ENCODE assay signal across 9 cellular contexts in the genomic region with DNA sequence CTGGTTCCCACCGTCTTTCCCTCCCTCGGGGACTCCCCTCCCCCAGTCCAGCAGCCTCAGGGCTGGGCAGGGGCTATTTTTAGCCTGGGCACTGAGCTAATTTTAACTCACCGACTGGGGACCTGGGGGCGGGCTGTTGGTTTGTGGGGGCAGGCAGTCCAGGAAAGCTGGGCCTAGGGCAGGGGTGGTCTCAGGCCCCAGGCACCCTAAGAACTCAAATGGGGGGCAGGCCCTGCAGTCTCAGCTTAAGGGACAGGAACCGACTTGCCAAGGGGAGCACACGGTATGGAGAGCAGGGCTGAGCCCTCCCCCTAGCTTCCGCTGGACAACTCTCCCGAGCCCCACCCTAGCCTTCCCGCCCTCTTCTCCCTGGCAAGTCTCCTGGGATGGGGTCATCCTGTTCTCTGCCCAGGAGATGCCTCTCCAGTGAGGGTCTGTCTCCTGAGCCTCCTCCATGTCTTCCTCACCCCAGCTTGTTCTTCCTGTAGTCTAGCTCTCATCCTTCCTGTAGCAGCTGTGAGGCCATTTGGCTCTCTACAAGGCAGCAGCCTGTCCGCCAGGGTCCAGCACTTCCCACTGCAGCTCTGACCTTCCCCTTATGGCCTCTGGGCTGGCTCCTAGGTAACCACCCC. TPM values are rescaled to one million over a fixed set of nuclear protein-coding genes. Genes with fewer than 3 reads are reported as not detected.
DNase-seq lines count a peak whose midpoint lies in the region; ATAC-seq and TF ChIP-seq lines count a peak whose summit lies in the region.
"Had no signal": no experiment of that assay in that cellular context is flagged by ENCODE, and none has a peak within 500 bp of the region (broad histone marks: within the 10 kb centered on the region; RNA-seq: fewer than 3 reads in every experiment).

No MANE protein-coding gene starts in this region.

- H3K27me3 Mint-ChIP-seq in activated CD8-positive, alpha-beta T cell treated with anti-CD3 and anti-CD28 coated beads for 36 hours, result no peaks in the 10 kb centered on the region

- DNase-seq in NCI-H510A treated with DMSO at 0.1 percent for 48 hours (lab: John Stamatoyannopoulos, UW) (peak; percentile 36), NCI-H510A (lab: John Stamatoyannopoulos, UW) (no peak), kidney tubule cell (ENCODE audit: low spot score) (no peak), DMS79 (lab: John Stamatoyannopoulos, UW) (no peak), mesenteric fat pad (ENCODE audit: low spot score) (no peak)
- DNase-seq in activated CD8-positive, alpha-beta T cell treated with anti-CD3 and anti-CD28 coated beads for 36 hours, result no peak

- no peak for ATAC-seq in activated CD8-positive, alpha-beta T cell treated with anti-CD3 and anti-CD28 coated beads for 36 hours

- H3K4me3 ChIP-seq in iPS-18a (ENCODE audit: low read length), result peak overlapping the region; percentile 36
- peak overlapping the region; percentile 50 to 68 for H3K4me3 ChIP-seq in stomach smooth muscle (ENCODE audit: low read length in 2 of 2)

- no peak for TF ChIP-seq CTCF in activated CD8-positive, alpha-beta T cell treated with anti-CD3 and anti-CD28 coated beads for 36 hours (IDR thresholded peaks at IDR 0.05)

- H3K27ac Mint-ChIP-seq in activated CD8-positive, alpha-beta T cell treated with anti-CD3 and anti-CD28 coated beads for 36 hours, result peak overlapping the region; percentile 86

- H3K4me1 Mint-ChIP-seq in activated CD8-positive, alpha-beta T cell treated with anti-CD3 and anti-CD28 coated beads for 36 hours (ENCODE audit: low read depth), result peaks cover 93% of the 10 kb centered on the region

- peaks cover 35% of the 10 kb centered on the region for H3K4me1 ChIP-seq in iPS-18a (ENCODE audit: control insufficient read depth, low read depth, low read length)
- H3K4me1 ChIP-seq in stomach smooth muscle (ENCODE audit: control insufficient read depth, insufficient read depth, low read length), result peaks cover 90% of the 10 kb centered on the region

- CTCF ChIA-PET in activated CD8-positive, alpha-beta T cell treated with anti-CD3 and anti-CD28 coated beads for 36 hours (lab: Charles Lee), result interaction anchor here (0.6 to 14.3 kb wide), 10 partner anchors 10 to 170 kb away, joined by 3 to 220 read pairs (median 4); a partner anchor contains a TSS

- no peaks in the 10 kb centered on the region for H3K27me3 ChIP-seq in iPS-18a (ENCODE audit: control insufficient read depth, insufficient read depth, low read length)
- no peaks in the 10 kb centered on the region for H3K27me3 ChIP-seq in stomach smooth muscle (ENCODE audit: control insufficient read depth in 1 of 2, insufficient read depth in 2 of 2, low read length in 2 of 2)

- POLR2A ChIA-PET in activated CD8-positive, alpha-beta T cell treated with anti-CD3 and anti-CD28 coated beads for 36 hours (lab: Charles Lee), result interaction anchor here (3.4 to 15.0 kb wide), 2 partner anchors 10 to 17 kb away, joined by 17 to 245 read pairs; a partner anchor contains a TSS

- peak overlapping the region; percentile 48 for H3K4me3 Mint-ChIP-seq in activated CD8-positive, alpha-beta T cell treated with anti-CD3 and anti-CD28 coated beads for 36 hours

- no peak overlapping the region for H3K9ac ChIP-seq in iPS-18a (ENCODE audit: low read length)
- peak overlapping the region; percentile 42 to 43 for H3K9ac ChIP-seq in stomach smooth muscle (ENCODE audit: low read length in 2 of 2)

- H3K27ac ChIP-seq in iPS-18a (ENCODE audit: low read length), result no peak overlapping the region
- H3K27ac ChIP-seq in stomach smooth muscle (ENCODE audit: low read length), result peak overlapping the region; percentile 67
- H3K27ac ChIP-seq: C4-2B had no signal

- intact Hi-C loops in activated CD8-positive, alpha-beta T cell treated with anti-CD3 and anti-CD28 coated beads for 36 hours (cut with micrococcal nuclease), result no loop called here

- H3K36me3 Mint-ChIP-seq in activated CD8-positive, alpha-beta T cell treated with anti-CD3 and anti-CD28 coated beads for 36 hours (ENCODE audit: low read depth), result peaks cover 22% of the 10 kb centered on the region

- H3K36me3 ChIP-seq in iPS-18a (ENCODE audit: control insufficient read depth, low read depth, low read length) (no peaks in the 10 kb centered on the region), stomach smooth muscle (ENCODE audit: control insufficient read depth in 2 of 2, insufficient read depth in 2 of 2, low read length in 2 of 2) (peaks cover 0 to 9% of the 10 kb centered on the region in 2 donors)

- H3K9me3 Mint-ChIP-seq in activated CD8-positive, alpha-beta T cell treated with anti-CD3 and anti-CD28 coated beads for 36 hours, result no peaks in the 10 kb centered on the region

- H3K9me3 ChIP-seq in iPS-18a (ENCODE audit: control insufficient read depth, low read depth, low read length) (no peaks in the 10 kb centered on the region), stomach smooth muscle (ENCODE audit: control insufficient read depth in 2 of 2, low read length in 2 of 2) (no peaks in the 10 kb centered on the region)

RNA-seq across cellular contexts. Expression of a gene that starts 10.1 kb away (rescaled TPM):
- total RNA-seq in activated CD8-positive, alpha-beta T cell treated with anti-CD3 and anti-CD28 coated beads for 36 hours, result 10 to 100 TPM; 35.3 to 35.8 TPM
- total RNA-seq in mesenteric fat pad, result 38.7 TPM
